22 cellular contexts compared by ENCODE assay signal in the genomic region with DNA sequence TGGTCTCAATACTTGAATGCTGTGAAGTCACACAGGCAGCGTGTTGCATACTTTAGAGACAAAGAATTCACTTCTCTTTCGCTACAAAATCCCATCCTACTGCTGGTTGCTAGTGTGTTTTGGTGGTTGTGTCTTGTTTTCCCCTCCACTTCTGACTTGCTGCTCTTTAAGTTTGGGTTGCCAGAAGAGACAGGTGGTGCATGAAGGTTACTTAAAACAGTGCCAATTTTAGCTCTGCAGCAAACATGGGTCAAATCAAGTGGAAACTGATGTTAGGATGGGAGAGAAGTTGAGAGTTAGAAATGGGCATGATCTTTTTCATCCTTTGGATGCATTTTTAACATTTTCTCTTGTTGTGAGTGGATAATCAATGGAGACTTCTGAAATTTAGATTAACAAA.
"Had no signal": no experiment of that assay in that cellular context is flagged by ENCODE, and none has a peak within 500 bp of the region (broad histone marks: within the 10 kb centered on the region; RNA-seq: fewer than 3 reads in every experiment).

No MANE protein-coding gene starts in this region.

- H3K9ac ChIP-seq: parathyroid adenoma had no signal

- ATAC-seq: heart left ventricle; left colon; left ventricle myocardium superior; psoas muscle; right lobe of liver; stimulated activated naive B cell treated with anti-CD40 and anti-IgM and Interleukin-4, amounts not matched to agents 10 μg/mL and 1 μg/mL and 100 μg/mL, for 72 hours; stimulated activated naive CD8-positive, alpha-beta T cell treated with anti-CD3 and anti-CD28 coated beads, Interleukin-15, amount 100 ng/mL, for 72 hours; upper lobe of right lung had no signal

- H3K4me3 ChIP-seq: dorsolateral prefrontal cortex, heart left ventricle, lung, psoas muscle, right lobe of liver, testis, tibial nerve, upper lobe of right lung, vagina had no signal

- H3K27me3 ChIP-seq: heart left ventricle, right lobe of liver, testis, tibial nerve, upper lobe of right lung, vagina had no signal

- H3K9me3 ChIP-seq: heart left ventricle, psoas muscle, right lobe of liver, testis, tibial nerve, upper lobe of right lung, vagina had no signal

- H3K4me1 ChIP-seq: heart left ventricle, parathyroid adenoma, psoas muscle, right lobe of liver, testis, tibial nerve, upper lobe of right lung, vagina had no signal

- H3K27ac ChIP-seq: dorsolateral prefrontal cortex, heart left ventricle, parathyroid adenoma, psoas muscle, right lobe of liver, testis, tibial nerve, upper lobe of right lung, vagina had no signal

- DNase-seq: effector CD8-positive, alpha-beta T cell; foreskin melanocyte; heart left ventricle; hippocampal formation; left colon; left ventricle myocardium superior; mesenchymal stem cell; naive B cell; psoas muscle; retina; right lobe of liver; stimulated activated CD4-positive, alpha-beta T cell treated with anti-CD3 and anti-CD28 coated beads, Interleukin-2, amount 100 ng/mL, for 24 hours; stimulated activated CD4-positive, alpha-beta T cell treated with anti-CD3 and anti-CD28 coated beads, Interleukin-4, amount 100 ng/mL, for 4 hours; stimulated activated naive B cell treated with anti-CD40 and anti-IgM and Interleukin-4, amounts not matched to agents 10 μg/mL and 1 μg/mL and 100 μg/mL, for 72 hours; stimulated activated naive CD8-positive, alpha-beta T cell treated with anti-CD3 and anti-CD28 coated beads, Interleukin-15, amount 100 ng/mL, for 72 hours; testis; upper lobe of right lung had no signal

- H3K36me3 ChIP-seq: heart left ventricle, right lobe of liver, tibial nerve, upper lobe of right lung, vagina had no signal
